In the genomic region with DNA sequence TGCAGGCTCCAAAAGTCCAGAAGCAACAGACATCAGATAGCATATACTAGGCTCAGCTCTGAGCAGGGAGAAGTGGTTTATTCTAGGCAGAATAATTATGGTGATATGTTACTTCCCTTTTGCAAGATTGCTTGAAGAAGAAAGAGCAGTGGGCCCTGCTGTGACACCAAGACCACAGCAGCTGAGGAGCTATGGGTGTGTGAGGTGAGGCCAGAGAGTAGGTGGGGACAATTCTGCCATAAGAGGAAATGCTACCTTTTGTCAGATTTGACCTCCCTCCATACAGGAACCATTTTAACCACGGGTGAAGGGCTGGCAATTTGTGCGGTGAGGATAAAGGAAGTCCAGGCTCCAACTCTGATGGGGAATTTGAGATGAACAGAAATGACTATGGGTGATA, we compare ENCODE assay signal across 15 cellular contexts. TPM values are rescaled to one million over a fixed set of nuclear protein-coding genes. Genes with fewer than 3 reads are reported as not detected.
DNase-seq lines count a peak whose midpoint lies in the region; ATAC-seq, FAIRE-seq and TF ChIP-seq lines count a peak whose summit lies in the region.
"Had no signal": no experiment of that assay in that cellular context is flagged by ENCODE, and none has a peak within 500 bp of the region (broad histone marks: within the 10 kb centered on the region; RNA-seq: fewer than 3 reads in every experiment).

No MANE protein-coding gene starts in this region.

- no peak for TF ChIP-seq RAD21 in GM12878 (IDR thresholded peaks at IDR 0.05; ENCODE audit: insufficient read depth, low read depth, low read length)

- no peak for TF ChIP-seq CTCF in GM12878 (IDR thresholded peaks at IDR 0.05 in 2 of 3, conservative IDR thresholded peaks at IDR 0.05 in 1 of 3; ENCODE audit: control insufficient read depth in 2 of 3, extremely low read depth in 1 of 3, insufficient read depth in 1 of 3, low read depth in 3 of 3, low read length in 3 of 3)
- TF ChIP-seq CTCF in Caco-2 (IDR thresholded peaks at IDR 0.05; ENCODE audit: insufficient read depth in 1 of 2, low read depth in 1 of 2, low read length in 1 of 2, severe bottlenecking in 1 of 2, unreplicated experiment in 1 of 2): no peak
- TF ChIP-seq CTCF in heart right ventricle (IDR thresholded peaks at IDR 0.05): no peak

- peak; percentile 84 for DNase-seq in CD1c-positive myeloid dendritic cell (ENCODE audit: extremely low spot score)
- peak; percentile 95 to 97 for DNase-seq in NOMO-1 (lab: John Stamatoyannopoulos, UW; ENCODE audit: unreplicated experiment in 2 of 2)
- no peak for DNase-seq in GM12878 (ENCODE audit: low read depth, low spot score)
- DNase-seq in superior temporal gyrus (ENCODE audit: extremely low spot score): no peak
- no peak for DNase-seq in Caco-2
- no peak for DNase-seq in heart right ventricle
- DNase-seq: DMS 273 treated with DMSO at 0.1 percent for 48 hours, kidney glomerular epithelial cell, NCI-H1417, NCI-H446, T1000 had no signal

- SMC1A ChIA-PET in GM12878 (lab: Charles Lee; ENCODE audit: uncharacterized antibody, unreplicated experiment): interaction anchor here (1.0 kb wide), 1 partner anchor 11 kb away, joined by 3 read pairs; no protein-coding TSS in a partner anchor

- intact Hi-C loops in GM12878 (cut with micrococcal nuclease; ENCODE audit: unreplicated experiment) (no loop called here), Caco-2 (cut with micrococcal nuclease; ENCODE audit: unreplicated experiment) (no loop called here), heart right ventricle (cut with DNase I) (no loop called here)

- no peak for TF ChIP-seq POLR2A in GM12878 (IDR thresholded peaks at IDR 0.05; ENCODE audit: low read depth, low read length)

- no peak for TF ChIP-seq EP300 in GM12878 (IDR thresholded peaks at IDR 0.05; ENCODE audit: borderline replicate concordance in 1 of 2, control insufficient read depth in 1 of 2, low read depth in 2 of 2, low read length in 2 of 2)

- H3K9ac ChIP-seq in GM12878 (ENCODE audit: control insufficient read depth, insufficient read depth, low read length): no peak overlapping the region

- H3K27ac ChIP-seq in GM12878 (ENCODE audit: control insufficient read depth, insufficient read depth) (no peak overlapping the region), heart right ventricle (no peak overlapping the region)

- no peaks in the 10 kb centered on the region for H3K79me2 ChIP-seq in GM12878 (ENCODE audit: control insufficient read depth, insufficient read depth, low read length)

- POLR2A ChIA-PET in GM12878 (lab: Charles Lee) (no interaction called here), Caco-2 (lab: Charles Lee) (no interaction called here)

- RAD21 ChIA-PET in GM12878 (lab: Charles Lee; ENCODE audit: unreplicated experiment): interaction anchor here (1.0 kb wide), 1 partner anchor 260 kb away, joined by 4 read pairs; no protein-coding TSS in a partner anchor

- no peaks in the 10 kb centered on the region for H4K20me1 ChIP-seq in GM12878 (ENCODE audit: control insufficient read depth, insufficient read depth)

- peaks cover 7% of the 10 kb centered on the region for H3K27me3 Mint-ChIP-seq in Caco-2 (ENCODE audit: insufficient read depth, unreplicated experiment)
- H3K27me3 Mint-ChIP-seq: activated naive CD4-positive, alpha-beta T cell treated with anti-CD3 and anti-CD28 coated beads, Interleukin-2, amount 50 U/mL, for 24 hours had no signal

- no peak overlapping the region for H3K4me3 Mint-ChIP-seq in Caco-2 (ENCODE audit: unreplicated experiment)
- H3K4me3 Mint-ChIP-seq: activated naive CD4-positive, alpha-beta T cell treated with anti-CD3 and anti-CD28 coated beads, Interleukin-2, amount 50 U/mL, for 24 hours had no signal

- in situ Hi-C loops in GM12878 (cut with MboI): no loop called here

- H3K4me1 Mint-ChIP-seq in Caco-2 (ENCODE audit: low read depth, unreplicated experiment): no peaks in the 10 kb centered on the region

- no peak overlapping the region for H2AFZ ChIP-seq in GM12878 (ENCODE audit: control insufficient read depth, low read depth, low read length)

- no peaks in the 10 kb centered on the region for H3K36me3 Mint-ChIP-seq in Caco-2 (ENCODE audit: insufficient read depth, unreplicated experiment)

- no peak overlapping the region for H3K4me3 ChIP-seq in GM12878
- no peak overlapping the region for H3K4me3 ChIP-seq in Caco-2 (ENCODE audit: low read depth, low read length)
- no peak overlapping the region for H3K4me3 ChIP-seq in heart right ventricle

- 0% methylated on average over 2 of the region's 2 CpGs for WGBS in GM12878 (ENCODE audit: insufficient coverage, insufficient replicate concordance, low lambda C conversion rate, missing lambda C conversion rate)
- WGBS in heart right ventricle, 2 donors: 67 to 78% methylated on average over 2 of the region's 2 CpGs

- ATAC-seq in GM19452 (IDR thresholded peaks at IDR 0.05; ENCODE audit: unreplicated experiment): peak; percentile 81
- ATAC-seq in GM12878: no peak
- no peak for ATAC-seq in heart right ventricle
- no peak for ATAC-seq in SK-N-SH treated with all-trans-retinoic acid at 6 μM for 48 hours
- ATAC-seq: HepG2 had no signal

- H3K4me1 ChIP-seq in GM12878 (ENCODE audit: control insufficient read depth, insufficient read depth, low read length) (no peaks in the 10 kb centered on the region), Caco-2 (no peaks in the 10 kb centered on the region), heart right ventricle (peaks cover 0 to 3% (median 0%) of the 10 kb centered on the region in 9 donors)

- no peak overlapping the region for H3K27ac Mint-ChIP-seq in Caco-2 (ENCODE audit: unreplicated experiment)
- H3K27ac Mint-ChIP-seq: activated naive CD4-positive, alpha-beta T cell treated with anti-CD3 and anti-CD28 coated beads, Interleukin-2, amount 50 U/mL, for 24 hours had no signal

- no peaks in the 10 kb centered on the region for H3K36me3 ChIP-seq in GM12878 (ENCODE audit: control insufficient read depth in 2 of 2, insufficient read depth in 2 of 2, low read length in 1 of 2)
- H3K36me3 ChIP-seq in Caco-2 (ENCODE audit: control insufficient read depth, insufficient read depth, low read length): no peaks in the 10 kb centered on the region
- H3K36me3 ChIP-seq in heart right ventricle: no peaks in the 10 kb centered on the region

- no peaks in the 10 kb centered on the region for H3K9me3 ChIP-seq in GM12878 (replicated peaks; ENCODE audit: control insufficient read depth, insufficient read depth, low read length)
- no peaks in the 10 kb centered on the region; the same call in 1 of the 2 replicates for H3K9me3 ChIP-seq in Caco-2
- H3K9me3 ChIP-seq in heart right ventricle: peaks cover 0 to 16% (median 3%) of the 10 kb centered on the region in 11 donors

- H3K27me3 ChIP-seq in GM12878 (replicated peaks in 1 of 2; ENCODE audit: control insufficient read depth in 2 of 2, insufficient read depth in 2 of 2, low read length in 1 of 2): no peaks in the 10 kb centered on the region; a peak in 1 of 4 replicates
- no peaks in the 10 kb centered on the region for H3K27me3 ChIP-seq in Caco-2 (replicated peaks; ENCODE audit: control insufficient read depth, insufficient read depth, low read length)
- peaks cover 0 to 22% (median 2%) of the 10 kb centered on the region in 7 donors for H3K27me3 ChIP-seq in heart right ventricle

- BruUV-seq in GM12878 (replicated peaks; lab: Mats Ljungman, UMichigan) (no TSS peak), Caco-2 (replicated peaks; lab: Mats Ljungman, UMichigan) (no TSS peak)

- no peak overlapping the region for H3K4me2 ChIP-seq in GM12878 (ENCODE audit: control insufficient read depth, insufficient read depth)

- H3K9me3 Mint-ChIP-seq in Caco-2 (ENCODE audit: unreplicated experiment): no peaks in the 10 kb centered on the region

- CTCF ChIA-PET in GM12878 (lab: Yijun Ruan, JAX): interaction anchor here (1.3 to 1.4 kb wide), 2 partner anchors 11 to 20 kb away, joined by 3 to 4 read pairs; no protein-coding TSS in a partner anchor
- CTCF ChIA-PET in Caco-2 (lab: Charles Lee): no interaction called here

- no peak for FAIRE-seq in GM12878 (lab: Jason Lieb, UNC)
- FAIRE-seq: HepG2 had no signal

TF ChIP-seq in GM12878, 131 proteins besides CTCF, POLR2A, EP300 and RAD21 (continues in another document):
- no peak for TF ChIP-seq ZNF274 (IDR thresholded peaks at IDR 0.05; ENCODE audit: insufficient read depth, insufficient read length)

TF ChIP-seq in SK-N-SH treated with all-trans-retinoic acid at 6 μM for 48 hours, 23 proteins besides CTCF, POLR2A, EP300 and RAD21 (continues in another document):
- TF ChIP-seq, protein P1, sequence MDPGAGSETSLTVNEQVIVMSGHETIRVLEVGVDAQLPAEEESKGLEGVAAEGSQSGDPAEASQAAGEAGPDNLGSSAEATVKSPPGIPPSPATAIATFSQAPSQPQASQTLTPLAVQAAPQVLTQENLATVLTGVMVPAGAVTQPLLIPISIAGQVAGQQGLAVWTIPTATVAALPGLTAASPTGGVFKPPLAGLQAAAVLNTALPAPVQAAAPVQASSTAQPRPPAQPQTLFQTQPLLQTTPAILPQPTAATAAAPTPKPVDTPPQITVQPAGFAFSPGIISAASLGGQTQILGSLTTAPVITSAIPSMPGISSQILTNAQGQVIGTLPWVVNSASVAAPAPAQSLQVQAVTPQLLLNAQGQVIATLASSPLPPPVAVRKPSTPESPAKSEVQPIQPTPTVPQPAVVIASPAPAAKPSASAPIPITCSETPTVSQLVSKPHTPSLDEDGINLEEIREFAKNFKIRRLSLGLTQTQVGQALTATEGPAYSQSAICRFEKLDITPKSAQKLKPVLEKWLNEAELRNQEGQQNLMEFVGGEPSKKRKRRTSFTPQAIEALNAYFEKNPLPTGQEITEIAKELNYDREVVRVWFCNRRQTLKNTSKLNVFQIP (CRISPR knock-in tag; IDR thresholded peaks at IDR 0.05; ENCODE audit: borderline replicate concordance, low read depth): no peak

RNA-seq across cellular contexts. Expression of a gene that starts 51.3 kb away (rescaled TPM):
- not detected in 2 replicates for total RNA-seq in GM12878 (2013; cell fraction: nucleolus; rRNA removed)
- total RNA-seq in GM12878 (2014; rRNA removed) (not detected in 2 replicates), GM12878 (2014; rRNA removed; fragmentation: Illumina TruSeq; extraction: Trizol) (under 0.01 TPM in 1 of 2 replicates, not detected in the other), GM12878 (2021) (not detected in 2 replicates), Caco-2 (2022) (0.66 and 1.00 TPM in 2 replicates), heart right ventricle (under 1 TPM in 6 of 10 donors, not detected in 4; 0.02 to 0.62 (median 0.06) TPM)
- not detected for polyA plus RNA-seq in GM12878 (2011; ENCODE audit: low read depth)
- polyA plus RNA-seq in GM12878 (2011; rRNA removed) (0.03 TPM in 1 of 2 replicates, not detected in the other), GM12878 (2014; fragmentation: Illumina TruSeq; extraction: Trizol) (0.03 TPM in 1 of 2 replicates, not detected in the other), GM12878 (2014; fragmentation: Nextera tagmentation; extraction: Ambion mirVana) (not detected), GM12878 (2014; rRNA removed) (not detected in 2 replicates), GM12878 (2016; fragmentation: Nextera tagmentation; extraction: Ambion mirVana) (not detected), heart right ventricle (under 1 TPM in 1 of 2 donors, not detected in 1; 0.01 TPM)
- polyA plus RNA-seq in GM12878 (2011; cell fraction: cytosol; rRNA removed): 0.01 and 0.02 TPM in 2 replicates
- polyA plus RNA-seq in GM12878 (2011; cell fraction: nucleus; rRNA removed): 0.01 and 0.04 TPM in 2 replicates
- not detected in 2 replicates for polyA plus RNA-seq in GM12878 (2012)
- under 0.01 and 0.10 TPM in 2 replicates for polyA minus RNA-seq in GM12878 (2011; rRNA and poly(A)+ RNA removed)
- not detected in 2 replicates for polyA minus RNA-seq in GM12878 (2011; cell fraction: cytosol; rRNA and poly(A)+ RNA removed)
- 0.10 TPM in 1 of 2 replicates, not detected in the other for polyA minus RNA-seq in GM12878 (2011; cell fraction: nucleus; rRNA and poly(A)+ RNA removed)

Comparison
In these comparisons a context has a peak if more than half of its experiments do, and no peak if none do; other contexts are left out.
1. DNase-seq: peak in CD1c-positive myeloid dendritic cell (single experiment) and NOMO-1 (2 of 2); none in GM12878 (single experiment), superior temporal gyrus (single experiment), Caco-2 (0 of 2) and heart right ventricle (0 of 2).